ENCODE assay signal across 1 cellular context in the genomic region with DNA sequence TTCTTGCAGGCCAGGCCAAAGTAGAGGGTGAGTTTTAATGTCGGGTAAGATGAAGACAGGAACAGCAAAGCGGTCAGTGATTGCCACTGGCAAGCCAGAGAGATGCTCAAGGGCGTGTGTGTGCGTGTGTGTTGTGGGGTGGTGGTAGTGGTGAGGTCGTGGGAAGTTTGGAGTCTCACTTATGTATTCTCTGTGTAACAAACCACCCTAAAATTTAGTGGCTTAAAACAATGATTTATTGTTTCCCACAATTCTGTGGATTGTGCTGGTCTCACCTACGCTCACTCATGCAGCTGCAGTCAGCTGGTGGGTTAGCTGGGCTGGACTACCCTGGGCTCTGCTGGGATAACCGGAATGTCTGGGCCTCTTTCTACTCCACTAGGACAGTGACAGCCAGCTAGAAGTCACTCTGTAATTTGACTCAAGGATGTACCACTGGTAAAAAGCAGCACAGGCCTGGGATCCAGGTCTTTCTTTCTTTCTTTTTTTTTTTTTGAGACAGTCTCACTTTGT.
TF ChIP-seq lines count a peak whose summit lies in the region.

No MANE protein-coding gene starts in this region.

TF ChIP-seq in K562, 482 proteins besides CTCF, POLR2A, EP300 and RAD21 (continued from another document):
- TF ChIP-seq TEAD2 (tag; IDR thresholded peaks at IDR 0.05) (no peak), RUNX1 (IDR thresholded peaks at IDR 0.05; ENCODE audit: low read depth) (no peak), ERF (CRISPR knock-in tag; IDR thresholded peaks at IDR 0.05) (no peak), KDM4B (IDR thresholded peaks at IDR 0.05; ENCODE audit: borderline replicate concordance in 2 of 2, low read depth in 1 of 2) (no peak), CAMTA2 (CRISPR knock-in tag; conservative IDR thresholded peaks at IDR 0.05) (no peak), NR0B1 (IDR thresholded peaks at IDR 0.05; ENCODE audit: partially characterized antibody) (no peak), ELK3 (CRISPR knock-in tag; IDR thresholded peaks at IDR 0.05) (no peak), ZNF655 (CRISPR knock-in tag; IDR thresholded peaks at IDR 0.05) (no peak), ZKSCAN1 (IDR thresholded peaks at IDR 0.05; ENCODE audit: low read depth, low read length) (no peak), TAF15 (IDR thresholded peaks at IDR 0.05; ENCODE audit: low read depth, low read length) (no peak)
- TF ChIP-seq, protein P1, sequence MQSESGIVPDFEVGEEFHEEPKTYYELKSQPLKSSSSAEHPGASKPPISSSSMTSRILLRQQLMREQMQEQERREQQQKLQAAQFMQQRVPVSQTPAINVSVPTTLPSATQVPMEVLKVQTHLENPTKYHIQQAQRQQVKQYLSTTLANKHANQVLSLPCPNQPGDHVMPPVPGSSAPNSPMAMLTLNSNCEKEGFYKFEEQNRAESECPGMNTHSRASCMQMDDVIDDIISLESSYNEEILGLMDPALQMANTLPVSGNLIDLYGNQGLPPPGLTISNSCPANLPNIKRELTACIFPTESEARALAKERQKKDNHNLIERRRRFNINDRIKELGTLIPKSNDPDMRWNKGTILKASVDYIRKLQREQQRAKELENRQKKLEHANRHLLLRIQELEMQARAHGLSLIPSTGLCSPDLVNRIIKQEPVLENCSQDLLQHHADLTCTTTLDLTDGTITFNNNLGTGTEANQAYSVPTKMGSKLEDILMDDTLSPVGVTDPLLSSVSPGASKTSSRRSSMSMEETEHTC (IDR thresholded peaks at IDR 0.05), result no peak
- TF ChIP-seq, protein P2, sequence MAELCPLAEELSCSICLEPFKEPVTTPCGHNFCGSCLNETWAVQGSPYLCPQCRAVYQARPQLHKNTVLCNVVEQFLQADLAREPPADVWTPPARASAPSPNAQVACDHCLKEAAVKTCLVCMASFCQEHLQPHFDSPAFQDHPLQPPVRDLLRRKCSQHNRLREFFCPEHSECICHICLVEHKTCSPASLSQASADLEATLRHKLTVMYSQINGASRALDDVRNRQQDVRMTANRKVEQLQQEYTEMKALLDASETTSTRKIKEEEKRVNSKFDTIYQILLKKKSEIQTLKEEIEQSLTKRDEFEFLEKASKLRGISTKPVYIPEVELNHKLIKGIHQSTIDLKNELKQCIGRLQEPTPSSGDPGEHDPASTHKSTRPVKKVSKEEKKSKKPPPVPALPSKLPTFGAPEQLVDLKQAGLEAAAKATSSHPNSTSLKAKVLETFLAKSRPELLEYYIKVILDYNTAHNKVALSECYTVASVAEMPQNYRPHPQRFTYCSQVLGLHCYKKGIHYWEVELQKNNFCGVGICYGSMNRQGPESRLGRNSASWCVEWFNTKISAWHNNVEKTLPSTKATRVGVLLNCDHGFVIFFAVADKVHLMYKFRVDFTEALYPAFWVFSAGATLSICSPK (IDR thresholded peaks at IDR 0.05; ENCODE audit: borderline replicate concordance), result no peak
